23 cellular contexts compared by ENCODE assay signal in genomic region chr7:105489409-105489808, GRCh38. TPM values are rescaled to one million over a fixed set of nuclear protein-coding genes. Genes with fewer than 3 reads are reported as not detected.
A peak's percentile ranks its signal among the peaks of the same experiment; 100 is the strongest.
DNase-seq lines count a peak whose midpoint lies in the region; ATAC-seq, FAIRE-seq and TF ChIP-seq lines count a peak whose summit lies in the region.
"Had no signal": no experiment of that assay in that cellular context is flagged by ENCODE, and none has a peak within 500 bp of the region (broad histone marks: within the 10 kb centered on the region; RNA-seq: fewer than 3 reads in every experiment).

No MANE protein-coding gene starts in this region.

- H3K27me3 Mint-ChIP-seq in WTC11 (ENCODE audit: low read depth) = no peaks in the 10 kb centered on the region
- H3K27me3 Mint-ChIP-seq: CD8-positive, alpha-beta memory T cell had no signal

- TF ChIP-seq CTCF in HepG2 (CRISPR knock-in tag; IDR thresholded peaks at IDR 0.05) (no peak), right lobe of liver (IDR thresholded peaks at IDR 0.05) (no peak), WTC11 (IDR thresholded peaks at IDR 0.05) (no peak)

- no peak overlapping the region for H3K4me3 Mint-ChIP-seq in WTC11
- H3K4me3 Mint-ChIP-seq: CD8-positive, alpha-beta memory T cell had no signal

- no peak for TF ChIP-seq RAD21 in HepG2 (CRISPR knock-in tag; IDR thresholded peaks at IDR 0.05)

- no peak overlapping the region for H2AFZ ChIP-seq in HepG2 (ENCODE audit: low read length)
- H2AFZ ChIP-seq: PC-9 had no signal

- no peaks in the 10 kb centered on the region for H4K20me1 ChIP-seq in HepG2 (ENCODE audit: insufficient read depth, low read length)

- H3K4me2 ChIP-seq in HepG2 (ENCODE audit: low read depth, low read length) = no peak overlapping the region
- H3K4me2 ChIP-seq: PC-9, SK-N-SH had no signal

- no peak for DNase-seq in HepG2 (ENCODE audit: low spot score)
- no peak for DNase-seq in right lobe of liver
- no peak for DNase-seq in WTC11 (ENCODE audit: low spot score)
- DNase-seq in left colon = no peak
- DNase-seq in Right ventricle myocardium inferior (ENCODE audit: missing footprints) = no peak
- DNase-seq in RCC 7860 (ENCODE audit: low spot score) = no peak
- no peak for DNase-seq in iPS-NIHi11 (ENCODE audit: low spot score)
- DNase-seq: Calu3; CD8-positive, alpha-beta memory T cell; DMS153; GOT3; KBM-7; NCI-H1092; NCI-H1436 treated with DMSO at 0.1 percent for 48 hours; NCI-H1930; NCI-H748 treated with DMSO at 0.1 percent for 48 hours; PC-9; SIG-M5; SK-N-SH had no signal

- H3K27ac Mint-ChIP-seq in WTC11 = peak overlapping the region; percentile 58

- intact Hi-C loops in HepG2 (cut with micrococcal nuclease; ENCODE audit: unreplicated experiment) = loop anchor here (5.0 kb wide), 1 partner anchor 567 kb away; no protein-coding TSS in a partner anchor
- intact Hi-C loops in right lobe of liver (cut with DNase I) = no loop called here
- intact Hi-C loops in left colon (cut with DNase I, micrococcal nuclease) = no loop called here
- intact Hi-C loops in Right ventricle myocardium inferior (cut with DNase I) = no loop called here

- no peak overlapping the region for H3K9ac ChIP-seq in HepG2 (ENCODE audit: insufficient read depth, low read depth, low read length)

- no peak overlapping the region for H3K27ac ChIP-seq in HepG2 (ENCODE audit: extremely low read length, insufficient read depth, low read length)
- no peak overlapping the region for H3K27ac ChIP-seq in right lobe of liver
- H3K27ac ChIP-seq: C4-2B, PC-9, RWPE1 had no signal

- over 99% methylated on average over 3 of the region's 3 CpGs for WGBS in HepG2 (ENCODE audit: low lambda C conversion rate)
- 89% methylated on average over 3 of the region's 3 CpGs for WGBS in right lobe of liver (ENCODE audit: insufficient coverage, low coverage, low lambda C conversion rate, missing lambda C conversion rate)

- no TSS peak for BruUV-seq in HepG2 (replicated peaks; lab: Mats Ljungman, UMichigan)

- POLR2A ChIA-PET in HepG2 (lab: Yijun Ruan, JAX) (no interaction called here), WTC11 (lab: Charles Lee) (no interaction called here)

- peaks cover 51% of the 10 kb centered on the region for H3K36me3 Mint-ChIP-seq in WTC11

- H3K9me3 Mint-ChIP-seq in WTC11 = no peaks in the 10 kb centered on the region
- H3K9me3 Mint-ChIP-seq: CD8-positive, alpha-beta memory T cell had no signal

- CTCF ChIA-PET in HepG2 (lab: Yijun Ruan, JAX; ENCODE audit: low intra/inter-chr PET ratio, low total read pairs) (no interaction called here), WTC11 (lab: Charles Lee) (interaction anchor here (0.8 kb wide), 1 partner anchor 233 kb away, joined by 5 read pairs; no protein-coding TSS in a partner anchor)

- in situ Hi-C loops in HepG2 (cut with HindIII; ENCODE audit: extremely low pct_ligation_motif_present, low pct_unique_long_range_greater_than_20kb) = no loop called here

- no peaks in the 10 kb centered on the region for H3K27me3 ChIP-seq in HepG2 (ENCODE audit: control insufficient read depth in 1 of 2, insufficient read depth in 2 of 2, low read length in 2 of 2)
- no peaks in the 10 kb centered on the region for H3K27me3 ChIP-seq in right lobe of liver

- H3K36me3 ChIP-seq in HepG2 (replicated peaks in 1 of 2; ENCODE audit: control insufficient read depth in 1 of 2, insufficient read depth in 2 of 2, low read length in 2 of 2) (peaks cover 8 to 34% of the 10 kb centered on the region in 2 experiments), right lobe of liver (peaks cover 0 to 6% (median 0%) of the 10 kb centered on the region in 4 donors)

- TF ChIP-seq EP300 in HepG2 (IDR thresholded peaks at IDR 0.05; ENCODE audit: low read depth in 2 of 2, low read length in 2 of 2) (no peak), HepG2 (CRISPR knock-in tag; IDR thresholded peaks at IDR 0.05; ENCODE audit: borderline replicate concordance) (no peak)

- H3K4me1 Mint-ChIP-seq in WTC11 = no peaks in the 10 kb centered on the region

- no peak for TF ChIP-seq POLR2A in HepG2 (IDR thresholded peaks at IDR 0.05; ENCODE audit: insufficient read depth in 1 of 2, low read depth in 2 of 2, low read length in 2 of 2)
- TF ChIP-seq POLR2A in right lobe of liver (IDR thresholded peaks at IDR 0.05) = no peak

- H3K79me2 ChIP-seq in HepG2 (ENCODE audit: insufficient read depth, low read length) = no peaks in the 10 kb centered on the region

- H3K4me1 ChIP-seq in HepG2 (ENCODE audit: insufficient read depth, low read length) (0 out of 2 replicates have a peak, but pooled peaks cover 5% of the 10 kb centered on the region), right lobe of liver (no peaks in the 10 kb centered on the region)

- FAIRE-seq in HepG2 (lab: Jason Lieb, UNC) = no peak
- FAIRE-seq in RCC 7860 (lab: Jason Lieb, UNC) = no peak
- FAIRE-seq: GM12891 had no signal

- H3K9me3 ChIP-seq in HepG2 (ENCODE audit: low read length) (no peaks in the 10 kb centered on the region), right lobe of liver (no peaks in the 10 kb centered on the region)
- H3K9me3 ChIP-seq: SK-N-SH had no signal

- H3K4me3 ChIP-seq in HepG2 (replicated peaks in 1 of 3; ENCODE audit: insufficient read depth in 1 of 3, low read depth in 2 of 3, low read length in 3 of 3) (no peak overlapping the region), right lobe of liver (no peak overlapping the region)
- H3K4me3 ChIP-seq: PC-9 had no signal

- ATAC-seq in HepG2 (no peak), right lobe of liver (no peak), WTC11 (no peak), left colon (peak; percentile 27), Right ventricle myocardium inferior (no peak)
- ATAC-seq: HCT116 had no signal

TF ChIP-seq in HepG2, 621 proteins besides CTCF, POLR2A, EP300 and RAD21:
- no peak for TF ChIP-seq ZNF780A (CRISPR knock-in tag; IDR thresholded peaks at IDR 0.05)
- peak; percentile 55 for TF ChIP-seq ATF7 (IDR thresholded peaks at IDR 0.05)
- TF ChIP-seq ATF7 (CRISPR knock-in tag; IDR thresholded peaks at IDR 0.05) = no peak

RNA-seq across cellular contexts. Expression of gene PUS7, which starts 32.7 kb away (rescaled TPM):
- 41.2 and 47.2 TPM in 2 replicates for total RNA-seq in HepG2 (2016; rRNA removed; fragmentation: Illumina TruSeq; extraction: Trizol)
- 22.6 and 23.7 TPM in 2 replicates for total RNA-seq in HepG2 (2016; cell fraction: cytosol; rRNA removed; fragmentation: Illumina TruSeq; extraction: Trizol; ENCODE audit: low read depth)
- total RNA-seq in HepG2 (2016; cell fraction: insoluble cytoplasmic fraction; rRNA removed; fragmentation: Illumina TruSeq; extraction: Trizol) = 42.7 and 45.2 TPM in 2 replicates
- total RNA-seq in HepG2 (2016; cell fraction: membrane; rRNA removed; fragmentation: Illumina TruSeq; extraction: Trizol) = 18.0 and 20.3 TPM in 2 replicates
- 28.4 and 39.1 TPM in 2 replicates for total RNA-seq in HepG2 (2016; cell fraction: nucleus; rRNA removed; fragmentation: Illumina TruSeq; extraction: Trizol)
- 14.4 and 16.6 TPM in 2 replicates for polyA plus RNA-seq in HepG2 (2011; rRNA removed)
- 6.6 and 8.9 TPM in 2 replicates for polyA plus RNA-seq in HepG2 (2011; cell fraction: cytosol; rRNA removed)
- 10.5 and 23.3 TPM in 2 replicates for polyA plus RNA-seq in HepG2 (2011; cell fraction: nucleus; rRNA removed)
- 16.4 and 16.5 TPM in 2 replicates for polyA plus RNA-seq in HepG2 (2012)
- 1.8 and 1.9 TPM in 2 replicates for polyA plus RNA-seq in HepG2 (2016; cell fraction: cytosol; fragmentation: Illumina TruSeq; extraction: Trizol; ENCODE audit: low read depth)
- polyA plus RNA-seq in HepG2 (2016; cell fraction: insoluble cytoplasmic fraction; fragmentation: Illumina TruSeq; extraction: Trizol; ENCODE audit: low read depth) = 34.6 and 37.3 TPM in 2 replicates
- polyA plus RNA-seq in HepG2 (2016; cell fraction: membrane; fragmentation: Illumina TruSeq; extraction: Trizol; ENCODE audit: low read depth) = 5.0 and 5.1 TPM in 2 replicates
- 42.8 and 48.3 TPM in 2 replicates for polyA plus RNA-seq in HepG2 (2016; cell fraction: nucleus; fragmentation: Illumina TruSeq; extraction: Trizol; ENCODE audit: insufficient read depth, low read depth)
- 4.0 and 7.8 TPM in 2 replicates for polyA minus RNA-seq in HepG2 (2011; rRNA and poly(A)+ RNA removed; ENCODE audit: low replicate concordance)
- 9.5 and 11.1 TPM in 2 replicates for polyA minus RNA-seq in HepG2 (2011; cell fraction: cytosol; rRNA and poly(A)+ RNA removed)
- 26.7 and 41.0 TPM in 2 replicates for polyA minus RNA-seq in HepG2 (2011; cell fraction: nucleus; rRNA and poly(A)+ RNA removed)
- total RNA-seq in right lobe of liver = 10 to 100 TPM in 1 of 6 experiments, 1 to 10 TPM in 5; 4.2 to 15.7 (median 6.8) TPM
- total RNA-seq in WTC11 (2021) = 42.6 to 47.2 TPM (median 45.0 TPM) in 3 replicates
- total RNA-seq in left colon = 1 to 10 TPM; 5.9 to 8.9 TPM
- 4.5 TPM for total RNA-seq in Right ventricle myocardium inferior

RNA-seq across cellular contexts. Expression of gene RINT1, which starts 42.6 kb away (rescaled TPM):
- total RNA-seq in HepG2 (2016; rRNA removed; fragmentation: Illumina TruSeq; extraction: Trizol) (19.3 and 31.4 TPM in 2 replicates), right lobe of liver (10 to 100 TPM in 1 of 6 experiments, 1 to 10 TPM in 5; 7.2 to 10.6 (median 9.1) TPM), WTC11 (2021) (20.3 to 26.6 TPM (median 23.1 TPM) in 3 replicates), left colon (10 to 100 TPM; 12.9 to 17.6 TPM), Right ventricle myocardium inferior (13.3 TPM)
- 8.9 and 10.3 TPM in 2 replicates for total RNA-seq in HepG2 (2016; cell fraction: cytosol; rRNA removed; fragmentation: Illumina TruSeq; extraction: Trizol; ENCODE audit: low read depth)
- total RNA-seq in HepG2 (2016; cell fraction: insoluble cytoplasmic fraction; rRNA removed; fragmentation: Illumina TruSeq; extraction: Trizol) = 19.6 and 29.5 TPM in 2 replicates
- total RNA-seq in HepG2 (2016; cell fraction: membrane; rRNA removed; fragmentation: Illumina TruSeq; extraction: Trizol) = 7.6 and 9.3 TPM in 2 replicates
- total RNA-seq in HepG2 (2016; cell fraction: nucleus; rRNA removed; fragmentation: Illumina TruSeq; extraction: Trizol) = 17.4 and 19.1 TPM in 2 replicates
- polyA plus RNA-seq in HepG2 (2011; rRNA removed) = 10.0 and 14.7 TPM in 2 replicates
- polyA plus RNA-seq in HepG2 (2011; cell fraction: cytosol; rRNA removed) = 4.2 and 5.0 TPM in 2 replicates
- polyA plus RNA-seq in HepG2 (2011; cell fraction: nucleus; rRNA removed) = 9.9 and 10.9 TPM in 2 replicates
- polyA plus RNA-seq in HepG2 (2012) = 8.1 and 11.7 TPM in 2 replicates
- 1.5 and 1.6 TPM in 2 replicates for polyA plus RNA-seq in HepG2 (2016; cell fraction: cytosol; fragmentation: Illumina TruSeq; extraction: Trizol; ENCODE audit: low read depth)
- 23.0 and 24.7 TPM in 2 replicates for polyA plus RNA-seq in HepG2 (2016; cell fraction: insoluble cytoplasmic fraction; fragmentation: Illumina TruSeq; extraction: Trizol; ENCODE audit: low read depth)
- polyA plus RNA-seq in HepG2 (2016; cell fraction: membrane; fragmentation: Illumina TruSeq; extraction: Trizol; ENCODE audit: low read depth) = 2.3 and 3.0 TPM in 2 replicates
- polyA plus RNA-seq in HepG2 (2016; cell fraction: nucleus; fragmentation: Illumina TruSeq; extraction: Trizol; ENCODE audit: insufficient read depth, low read depth) = 29.6 and 32.0 TPM in 2 replicates
- polyA minus RNA-seq in HepG2 (2011; rRNA and poly(A)+ RNA removed; ENCODE audit: low replicate concordance) = 12.5 and 16.3 TPM in 2 replicates
- 11.4 and 14.4 TPM in 2 replicates for polyA minus RNA-seq in HepG2 (2011; cell fraction: cytosol; rRNA and poly(A)+ RNA removed)
- polyA minus RNA-seq in HepG2 (2011; cell fraction: nucleus; rRNA and poly(A)+ RNA removed) = 20.8 and 22.5 TPM in 2 replicates
